ENCODE assay signal across 21 cellular contexts in the genomic region with DNA sequence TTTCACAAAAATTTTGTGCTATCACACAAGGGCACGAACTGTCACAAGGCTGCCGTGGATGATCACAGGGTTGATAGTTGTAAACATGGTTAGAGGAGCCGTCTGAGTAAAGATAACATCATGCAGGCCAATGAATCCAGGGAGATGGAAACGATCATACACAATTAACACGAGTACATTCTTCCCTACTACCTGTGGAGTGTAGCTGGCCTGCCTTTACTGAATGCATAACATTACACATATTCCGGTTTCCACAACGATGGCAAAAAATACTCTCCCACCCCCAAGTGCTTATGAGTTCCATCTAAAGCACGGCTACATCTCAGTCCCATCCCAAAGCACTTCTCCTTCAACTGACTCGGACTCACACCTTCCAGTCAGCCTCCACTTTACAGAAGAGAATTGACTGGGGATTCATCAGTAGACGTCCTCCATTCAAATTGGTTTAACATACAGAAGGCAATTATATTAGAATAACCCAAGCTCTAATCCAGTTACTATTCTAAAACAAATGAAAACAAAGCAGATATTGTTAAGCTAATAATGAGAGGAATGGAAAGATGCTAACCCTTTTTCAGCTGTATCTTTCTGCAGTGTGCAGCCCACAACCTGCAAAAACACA.
"Had no signal": no experiment of that assay in that cellular context is flagged by ENCODE, and none has a peak within 500 bp of the region (broad histone marks: within the 10 kb centered on the region; RNA-seq: fewer than 3 reads in every experiment).

No MANE protein-coding gene starts in this region.

- H3K27me3 Mint-ChIP-seq: activated B cell treated with CpG ODN at 0.5 μM for 24 hours; memory B cell; natural killer cell treated with Interleukin-12 subunit alpha and Interleukin-12 subunit beta and Interleukin-15 and Interleukin-18, amount 100 ng/mL, for 72 hours; type B pancreatic cell had no signal

- H3K9me3 ChIP-seq: adrenal gland, left ventricle myocardium inferior, right atrium auricular region, suprapubic skin had no signal

- DNase-seq: activated B cell treated with CpG ODN at 0.5 μM for 24 hours; activated CD4-positive, alpha-beta T cell treated with anti-CD3 and anti-CD28 coated beads for 48 hours; activated CD8-positive, alpha-beta memory T cell treated with anti-CD3 and anti-CD28 coated beads, Interleukin-2, amount 50 U/mL, for 48 hours; adrenal gland; dorsolateral prefrontal cortex; endodermal cell; hypothalamus; kidney; left ventricle myocardium inferior; nucleus accumbens; stimulated activated CD4-positive, alpha-beta T cell treated with anti-CD3 and anti-CD28 coated beads, Interleukin-15, amount 100 ng/mL, for 24 hours; stimulated activated CD4-positive, alpha-beta T cell treated with anti-CD3 and anti-CD28 coated beads, Interleukin-4, amount 100 ng/mL, for 4 hours; stimulated activated CD8-positive, alpha-beta memory T cell treated with anti-CD3 and anti-CD28 coated beads, Interleukin-4, amount 100 ng/mL, for 48 hours; stimulated activated naive CD4-positive, alpha-beta T cell treated with Interleukin-2 at 50 U/mL for 16 hours; T-helper 1 cell had no signal

- H3K4me3 ChIP-seq: adrenal gland, left ventricle myocardium inferior, right atrium auricular region, suprapubic skin had no signal

- H3K4me3 Mint-ChIP-seq: activated B cell treated with CpG ODN at 0.5 μM for 24 hours; activated T-helper 1 cell treated with anti-CD3 and anti-CD28 coated beads, Interleukin-12 subunit alpha, Interleukin-12 subunit beta, Interleukin-2, Interleukin-4 antibody, amounts not matched to agents 30 ng/mL and 10 ng/mL and 1 ng/mL, durations not matched to agents 14 hours and 24 hours and 36 hours; endodermal cell; memory B cell; natural killer cell treated with Interleukin-12 subunit alpha and Interleukin-12 subunit beta and Interleukin-15 and Interleukin-18, amount 100 ng/mL, for 72 hours; type B pancreatic cell had no signal

- H3K27ac ChIP-seq: adrenal gland, left ventricle myocardium inferior, right atrium auricular region, suprapubic skin had no signal

- H3K4me1 ChIP-seq: left ventricle myocardium inferior, right atrium auricular region, suprapubic skin had no signal

- H3K9me3 Mint-ChIP-seq: activated B cell treated with CpG ODN at 0.5 μM for 24 hours; activated T-helper 1 cell treated with anti-CD3 and anti-CD28 coated beads, Interleukin-12 subunit alpha, Interleukin-12 subunit beta, Interleukin-2, Interleukin-4 antibody, amounts not matched to agents 30 ng/mL and 10 ng/mL and 1 ng/mL, durations not matched to agents 14 hours and 24 hours and 36 hours; endodermal cell; memory B cell; natural killer cell treated with Interleukin-12 subunit alpha and Interleukin-12 subunit beta and Interleukin-15 and Interleukin-18, amount 100 ng/mL, for 72 hours; type B pancreatic cell had no signal

- H3K36me3 ChIP-seq: adrenal gland, right atrium auricular region had no signal

- ATAC-seq: natural killer cell treated with Interleukin-12 subunit alpha and Interleukin-12 subunit beta and Interleukin-15 and Interleukin-18, amount 100 ng/mL, for 72 hours had no signal

- H3K27ac Mint-ChIP-seq: activated B cell treated with CpG ODN at 0.5 μM for 24 hours; activated T-helper 1 cell treated with anti-CD3 and anti-CD28 coated beads, Interleukin-12 subunit alpha, Interleukin-12 subunit beta, Interleukin-2, Interleukin-4 antibody, amounts not matched to agents 30 ng/mL and 10 ng/mL and 1 ng/mL, durations not matched to agents 14 hours and 24 hours and 36 hours; endodermal cell; memory B cell; type B pancreatic cell had no signal
